Comparison of ENCODE assay signal across 10 cellular contexts in genomic region chr2:218717262-218717661, GRCh38. TPM values are rescaled to one million over a fixed set of nuclear protein-coding genes. Genes with fewer than 3 reads are reported as not detected.
A peak's percentile ranks its signal among the peaks of the same experiment; 100 is the strongest.
DNase-seq lines count a peak whose midpoint lies in the region; ATAC-seq, FAIRE-seq and TF ChIP-seq lines count a peak whose summit lies in the region.
"Had no signal": no experiment of that assay in that cellular context is flagged by ENCODE, and none has a peak within 500 bp of the region (broad histone marks: within the 10 kb centered on the region; RNA-seq: fewer than 3 reads in every experiment).

No MANE protein-coding gene starts in this region.

- CTCF ChIA-PET in A549 (lab: Yijun Ruan, JAX) = interaction anchor here (1.0 to 2.2 kb wide), 3 partner anchors 130 to 182 kb away, joined by 3 to 15 read pairs (median 4); no protein-coding TSS in a partner anchor
- CTCF ChIA-PET in PC-9 (lab: Charles Lee) = interaction anchor here (1.3 kb wide), 1 partner anchor 131 kb away, joined by 4 read pairs; no protein-coding TSS in a partner anchor

- no peaks in the 10 kb centered on the region for H3K9me2 ChIP-seq in PC-9 (ENCODE audit: insufficient read depth)

- intact Hi-C loops in PC-9 (cut with micrococcal nuclease; ENCODE audit: unreplicated experiment) = no loop called here
- intact Hi-C loops in thyroid gland (cut with DNase I) = no loop called here

- H3K36me3 ChIP-seq in PC-9 (ENCODE audit: low read depth) (peaks cover 7% of the 10 kb centered on the region), thyroid gland (no peaks in the 10 kb centered on the region)

- H3K27ac ChIP-seq in A549 (0 out of 6 replicates have a peak overlapping the region, but pooled peaks of 1 of the 2 experiments have one; percentile 38), PC-9 (peak overlapping the region; percentile 81), thyroid gland (no peak overlapping the region)
- H3K27ac ChIP-seq: parathyroid adenoma, SJSA1 had no signal

- TF ChIP-seq RAD21 in A549 (conservative IDR thresholded peaks at IDR 0.05 in 1 of 2, IDR thresholded peaks at IDR 0.05 in 1 of 2) = no peak

- peaks cover 17% of the 10 kb centered on the region for H3F3A ChIP-seq in PC-9 (ENCODE audit: insufficient read depth, low read depth)

- H3K4me3 ChIP-seq in A549 (no peak overlapping the region), PC-9 (peak overlapping the region; percentile 31; the same call in 1 of the 2 replicates), thyroid gland (replicated peaks in 1 of 3) (no peak overlapping the region)
- H3K4me3 ChIP-seq: SJSA1 had no signal

- TF ChIP-seq POLR2A in A549 (IDR thresholded peaks at IDR 0.05; ENCODE audit: low read length) = no peak
- no peak for TF ChIP-seq POLR2A in thyroid gland (IDR thresholded peaks at IDR 0.05)

- WGBS in A549 (ENCODE audit: missing lambda C conversion rate) = 57% methylated on average over 3 of the region's 3 CpGs
- WGBS in thyroid gland, 2 donors = 85 to 93% methylated on average over 3 of the region's 3 CpGs

- no peak overlapping the region for H2AFZ ChIP-seq in PC-9
- H2AFZ ChIP-seq: parathyroid adenoma had no signal

- no peak for DNase-seq in A549 (ENCODE audit: low read depth in 1 of 2, low spot score in 1 of 2)
- peak; percentile 23 to 81 for DNase-seq in PC-9
- peak; percentile 16 for DNase-seq in hepatic stellate cell (ENCODE audit: low spot score)
- DNase-seq in thyroid gland = no peak
- no peak for DNase-seq in superior temporal gyrus (ENCODE audit: extremely low spot score)
- DNase-seq: activated CD8-positive, alpha-beta memory T cell treated with anti-CD3 and anti-CD28 coated beads for 24 hours; NCI-H2029 treated with DMSO at 0.1 percent for 48 hours had no signal

- H4K20me1 ChIP-seq in PC-9 (ENCODE audit: insufficient read depth) = peaks cover 16% of the 10 kb centered on the region; the same call in 1 of the 2 replicates

- POLR2A ChIA-PET in A549 (lab: Yijun Ruan, JAX) (no interaction called here), PC-9 (lab: Charles Lee; ENCODE audit: unreplicated experiment) (interaction anchor here (0.6 kb wide), 1 partner anchor 11 kb away, joined by 7 read pairs; no protein-coding TSS in a partner anchor)

- ATAC-seq in A549 = peak; percentile 50 to 59; a peak in 3 of 6 replicates
- ATAC-seq in GM18873 (IDR thresholded peaks at IDR 0.05; ENCODE audit: low FRiP score, unreplicated experiment) = no peak

- no peak for TF ChIP-seq EP300 in A549 (IDR thresholded peaks at IDR 0.05)

- TF ChIP-seq CTCF in A549 (IDR thresholded peaks at IDR 0.05) = no peak
- TF ChIP-seq CTCF in PC-9 (conservative IDR thresholded peaks at IDR 0.05) = no peak
- TF ChIP-seq CTCF in thyroid gland (IDR thresholded peaks at IDR 0.05) = no peak

- no TSS peak for BruUV-seq in PC-9 (replicated peaks; lab: Mats Ljungman, UMichigan)

- peaks cover 88% of the 10 kb centered on the region for H3K79me2 ChIP-seq in PC-9 (ENCODE audit: low read depth)

- H3K4me2 ChIP-seq in A549 (peak overlapping the region; percentile 36), PC-9 (peak overlapping the region; percentile 76)

- no peaks in the 10 kb centered on the region for H3K27me3 ChIP-seq in PC-9 (ENCODE audit: insufficient read depth, low read depth)
- no peaks in the 10 kb centered on the region for H3K27me3 ChIP-seq in thyroid gland
- H3K27me3 ChIP-seq: SJSA1 had no signal

- no peak for FAIRE-seq in A549 (lab: Jason Lieb, UNC)

- H3K4me1 ChIP-seq in A549 (peaks cover 21% of the 10 kb centered on the region; the same call in 2 of the 3 replicates), PC-9 (replicated peaks; ENCODE audit: insufficient read depth) (peaks cover 25% of the 10 kb centered on the region), thyroid gland (no peaks in the 10 kb centered on the region)
- H3K4me1 ChIP-seq: parathyroid adenoma had no signal

- no peaks in the 10 kb centered on the region for H3K9me3 ChIP-seq in A549
- no peaks in the 10 kb centered on the region for H3K9me3 ChIP-seq in PC-9 (ENCODE audit: insufficient read depth, low read depth)
- no peaks in the 10 kb centered on the region for H3K9me3 ChIP-seq in thyroid gland
- H3K9me3 ChIP-seq: SJSA1 had no signal

TF ChIP-seq in A549, 52 proteins besides CTCF, POLR2A, EP300 and RAD21:
- TF ChIP-seq ZC3H11A (IDR thresholded peaks at IDR 0.05) = no peak
- TF ChIP-seq FOSL2 (IDR thresholded peaks at IDR 0.05) = no peak
- TF ChIP-seq FOSL2 (CRISPR knock-in tag; IDR thresholded peaks at IDR 0.05) = peak; percentile 28; the same call in 1 of the 2 replicates
- TF ChIP-seq, protein P1, sequence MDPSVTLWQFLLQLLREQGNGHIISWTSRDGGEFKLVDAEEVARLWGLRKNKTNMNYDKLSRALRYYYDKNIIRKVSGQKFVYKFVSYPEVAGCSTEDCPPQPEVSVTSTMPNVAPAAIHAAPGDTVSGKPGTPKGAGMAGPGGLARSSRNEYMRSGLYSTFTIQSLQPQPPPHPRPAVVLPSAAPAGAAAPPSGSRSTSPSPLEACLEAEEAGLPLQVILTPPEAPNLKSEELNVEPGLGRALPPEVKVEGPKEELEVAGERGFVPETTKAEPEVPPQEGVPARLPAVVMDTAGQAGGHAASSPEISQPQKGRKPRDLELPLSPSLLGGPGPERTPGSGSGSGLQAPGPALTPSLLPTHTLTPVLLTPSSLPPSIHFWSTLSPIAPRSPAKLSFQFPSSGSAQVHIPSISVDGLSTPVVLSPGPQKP (IDR thresholded peaks at IDR 0.05; ENCODE audit: low read depth, low read length) = no peak

RNA-seq across cellular contexts. Expression of gene TTLL4, which starts 6.6 kb away (rescaled TPM):
- polyA plus RNA-seq in A549 (2011; rRNA removed) (26.2 and 37.0 TPM in 2 replicates), A549 (2017; fragmentation: RNase III; extraction: RNeasy Plus Mini Kit Qiagen cat#74134 plus additional on column Dnase treatment) (23.4 to 25.6 TPM (median 25.0 TPM) in 3 replicates)
- polyA plus RNA-seq in A549 (2012; cell fraction: cytosol; rRNA removed) = 25.6 and 30.9 TPM in 2 replicates
- 83.0 and 89.0 TPM in 2 replicates for polyA plus RNA-seq in A549 (2012; cell fraction: nucleus; rRNA removed)
- polyA minus RNA-seq in A549 (2011; rRNA and poly(A)+ RNA removed) = 63.6 and 67.8 TPM in 2 replicates
- total RNA-seq in PC-9 (2021) (43.9 and 57.1 TPM in 2 replicates), thyroid gland (10 to 100 TPM in 3 of 4 donors, 1 to 10 TPM in 1; 5.7 to 19.2 (median 12.5) TPM)

RNA-seq across cellular contexts. Expression of gene STK36, which starts 45.4 kb away (rescaled TPM):
- polyA plus RNA-seq in A549 (2011; rRNA removed) (29.9 and 40.8 TPM in 2 replicates), A549 (2017; fragmentation: RNase III; extraction: RNeasy Plus Mini Kit Qiagen cat#74134 plus additional on column Dnase treatment) (15.3 to 23.3 TPM (median 20.6 TPM) in 3 replicates)
- polyA plus RNA-seq in A549 (2012; cell fraction: cytosol; rRNA removed) = 14.2 and 18.9 TPM in 2 replicates
- 102 and 117 TPM in 2 replicates for polyA plus RNA-seq in A549 (2012; cell fraction: nucleus; rRNA removed)
- 28.2 and 40.7 TPM in 2 replicates for polyA minus RNA-seq in A549 (2011; rRNA and poly(A)+ RNA removed)
- total RNA-seq in PC-9 (2021) (47.8 and 52.9 TPM in 2 replicates), thyroid gland (10 to 100 TPM; 50.9 to 82.3 (median 64.0) TPM)

RNA-seq across cellular contexts. Expression of gene RNF25, which starts 45.5 kb away (rescaled TPM):
- 61.5 and 74.0 TPM in 2 replicates for polyA plus RNA-seq in A549 (2011; rRNA removed)
- 52.5 and 53.3 TPM in 2 replicates for polyA plus RNA-seq in A549 (2012; cell fraction: cytosol; rRNA removed)
- 53.4 and 56.5 TPM in 2 replicates for polyA plus RNA-seq in A549 (2012; cell fraction: nucleus; rRNA removed)
- polyA plus RNA-seq in A549 (2017; fragmentation: RNase III; extraction: RNeasy Plus Mini Kit Qiagen cat#74134 plus additional on column Dnase treatment) = 33.5 to 34.6 TPM (median 33.8 TPM) in 3 replicates
- polyA minus RNA-seq in A549 (2011; rRNA and poly(A)+ RNA removed) = 106 and 127 TPM in 2 replicates
- 24.6 and 27.2 TPM in 2 replicates for total RNA-seq in PC-9 (2021)
- total RNA-seq in thyroid gland = 10 to 100 TPM; 15.8 to 26.1 (median 19.9) TPM

RNA-seq across cellular contexts. Expression of gene BCS1L, which starts 57.8 kb away (rescaled TPM):
- 47.1 and 47.2 TPM in 2 replicates for polyA plus RNA-seq in A549 (2011; rRNA removed)
- polyA plus RNA-seq in A549 (2012; cell fraction: cytosol; rRNA removed) = 86.0 and 89.3 TPM in 2 replicates
- polyA plus RNA-seq in A549 (2012; cell fraction: nucleus; rRNA removed) = 154 and 158 TPM in 2 replicates
- 46.3 to 52.7 TPM (median 47.5 TPM) in 3 replicates for polyA plus RNA-seq in A549 (2017; fragmentation: RNase III; extraction: RNeasy Plus Mini Kit Qiagen cat#74134 plus additional on column Dnase treatment)
- 47.4 and 60.0 TPM in 2 replicates for polyA minus RNA-seq in A549 (2011; rRNA and poly(A)+ RNA removed)
- total RNA-seq in PC-9 (2021) = 36.0 and 38.8 TPM in 2 replicates
- 10 to 100 TPM; 17.7 to 38.9 (median 26.5) TPM for total RNA-seq in thyroid gland

RNA-seq across cellular contexts. Expression of gene ZNF142, which starts 57.8 kb away (rescaled TPM):
- polyA plus RNA-seq in A549 (2011; rRNA removed) (6.3 and 9.5 TPM in 2 replicates), A549 (2017; fragmentation: RNase III; extraction: RNeasy Plus Mini Kit Qiagen cat#74134 plus additional on column Dnase treatment) (10.7 to 11.4 TPM (median 10.7 TPM) in 3 replicates)
- 11.0 and 12.8 TPM in 2 replicates for polyA plus RNA-seq in A549 (2012; cell fraction: cytosol; rRNA removed)
- 27.2 and 38.2 TPM in 2 replicates for polyA plus RNA-seq in A549 (2012; cell fraction: nucleus; rRNA removed)
- polyA minus RNA-seq in A549 (2011; rRNA and poly(A)+ RNA removed) = 26.9 and 35.0 TPM in 2 replicates
- total RNA-seq in PC-9 (2021) (23.1 and 23.7 TPM in 2 replicates), thyroid gland (10 to 100 TPM; 15.5 to 33.4 (median 24.0) TPM)

Comparison
In these comparisons a context has a peak if more than half of its experiments do, and no peak if none do; other contexts are left out.
1. DNase-seq: peak in PC-9 (2 of 2) and hepatic stellate cell (single experiment); none in A549 (0 of 2), thyroid gland (0 of 2) and superior temporal gyrus (single experiment).